Comparison of ENCODE assay signal across 1 cellular context in the genomic region with DNA sequence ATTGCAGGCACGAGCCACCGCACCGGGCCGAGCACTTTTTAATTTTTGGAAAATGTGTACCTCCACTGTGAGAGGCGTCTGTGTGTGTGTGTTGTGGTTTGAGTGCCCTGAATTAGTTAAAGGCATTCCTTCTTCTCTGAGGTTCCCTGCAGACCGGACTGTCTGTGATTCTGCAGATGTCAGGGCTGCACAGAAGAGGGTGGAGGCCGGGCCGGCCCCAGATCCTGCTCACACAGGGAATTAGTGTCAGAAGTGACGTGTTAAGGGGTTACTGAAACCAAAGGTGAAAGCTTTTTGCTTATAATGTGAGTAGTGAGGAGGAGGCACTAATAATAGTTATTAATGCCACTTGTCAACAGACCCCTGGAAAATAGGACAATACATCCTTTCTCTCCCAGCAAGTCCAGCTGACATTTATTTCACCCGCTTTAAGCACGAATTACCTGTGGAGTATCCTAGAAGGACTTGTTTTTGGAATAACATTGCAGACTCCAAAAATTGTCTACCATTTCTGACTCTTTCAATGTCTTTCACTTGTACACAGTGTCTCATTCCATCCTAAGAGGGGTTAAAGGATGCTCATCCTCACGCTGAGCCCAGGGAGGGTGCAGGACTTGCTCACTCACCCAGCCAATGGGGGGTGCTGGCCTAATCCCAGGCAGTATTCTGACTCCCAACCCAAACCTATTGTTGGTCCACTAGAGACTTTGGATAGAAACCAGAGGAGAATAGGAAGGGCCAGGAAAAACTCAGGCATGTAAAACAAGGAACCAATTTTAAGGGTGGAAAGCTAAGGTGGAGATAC.
TF ChIP-seq lines count a peak whose summit lies in the region.

No MANE protein-coding gene starts in this region.

TF ChIP-seq in IMR-90, 13 proteins besides CTCF, POLR2A, EP300 and RAD21:
- TF ChIP-seq RCOR1 (IDR thresholded peaks at IDR 0.05; ENCODE audit: insufficient replicate concordance, low read length), result no peak
- TF ChIP-seq, protein P1, sequence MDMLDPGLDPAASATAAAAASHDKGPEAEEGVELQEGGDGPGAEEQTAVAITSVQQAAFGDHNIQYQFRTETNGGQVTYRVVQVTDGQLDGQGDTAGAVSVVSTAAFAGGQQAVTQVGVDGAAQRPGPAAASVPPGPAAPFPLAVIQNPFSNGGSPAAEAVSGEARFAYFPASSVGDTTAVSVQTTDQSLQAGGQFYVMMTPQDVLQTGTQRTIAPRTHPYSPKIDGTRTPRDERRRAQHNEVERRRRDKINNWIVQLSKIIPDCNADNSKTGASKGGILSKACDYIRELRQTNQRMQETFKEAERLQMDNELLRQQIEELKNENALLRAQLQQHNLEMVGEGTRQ (IDR thresholded peaks at IDR 0.05; ENCODE audit: low read depth, low read length), result no peak
- no peak for TF ChIP-seq SMC3 (IDR thresholded peaks at IDR 0.05; ENCODE audit: low read depth, low read length)
- TF ChIP-seq RFX5 (IDR thresholded peaks at IDR 0.05; ENCODE audit: low read depth, low read length), result no peak
- TF ChIP-seq MAFK (IDR thresholded peaks at IDR 0.05; ENCODE audit: low read depth, low read length), result no peak
- no peak for TF ChIP-seq BHLHE40 (IDR thresholded peaks at IDR 0.05; ENCODE audit: low read depth, low read length)
- TF ChIP-seq, protein P2, sequence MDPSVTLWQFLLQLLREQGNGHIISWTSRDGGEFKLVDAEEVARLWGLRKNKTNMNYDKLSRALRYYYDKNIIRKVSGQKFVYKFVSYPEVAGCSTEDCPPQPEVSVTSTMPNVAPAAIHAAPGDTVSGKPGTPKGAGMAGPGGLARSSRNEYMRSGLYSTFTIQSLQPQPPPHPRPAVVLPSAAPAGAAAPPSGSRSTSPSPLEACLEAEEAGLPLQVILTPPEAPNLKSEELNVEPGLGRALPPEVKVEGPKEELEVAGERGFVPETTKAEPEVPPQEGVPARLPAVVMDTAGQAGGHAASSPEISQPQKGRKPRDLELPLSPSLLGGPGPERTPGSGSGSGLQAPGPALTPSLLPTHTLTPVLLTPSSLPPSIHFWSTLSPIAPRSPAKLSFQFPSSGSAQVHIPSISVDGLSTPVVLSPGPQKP (IDR thresholded peaks at IDR 0.05; ENCODE audit: borderline replicate concordance, low read depth, low read length), result no peak
- no peak for TF ChIP-seq NFE2L2 (IDR thresholded peaks at IDR 0.05; ENCODE audit: low read depth, low read length)
TF ChIP-seq in IMR-90: peak in this region for 0.
